16 cellular contexts compared by ENCODE assay signal in the genomic region with DNA sequence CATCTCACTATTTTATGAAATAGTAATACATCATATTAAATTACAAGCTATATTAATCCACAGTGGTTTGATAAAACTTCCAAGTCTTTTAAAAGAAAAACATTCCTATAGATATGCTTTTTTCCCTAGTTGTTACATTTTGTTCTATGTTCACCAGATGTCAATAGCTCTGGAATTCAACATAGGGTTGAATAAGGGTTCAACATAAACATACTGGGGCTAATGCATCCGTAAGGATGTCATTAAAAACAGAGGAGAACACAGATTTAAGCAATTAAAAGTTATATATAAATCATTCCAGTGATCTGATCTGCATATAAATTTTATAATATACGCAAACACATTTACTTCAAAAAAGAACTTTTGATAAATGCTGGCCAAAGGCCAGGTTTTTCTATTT. TPM values are rescaled to one million over a fixed set of nuclear protein-coding genes. Genes with fewer than 3 reads are reported as not detected.
DNase-seq lines count a peak whose midpoint lies in the region; ATAC-seq and TF ChIP-seq lines count a peak whose summit lies in the region.
"Had no signal": no experiment of that assay in that cellular context is flagged by ENCODE, and none has a peak within 500 bp of the region (broad histone marks: within the 10 kb centered on the region; RNA-seq: fewer than 3 reads in every experiment).

No MANE protein-coding gene starts in this region.

- H3K36me3 Mint-ChIP-seq in T-helper 17 cell (ENCODE audit: low read depth): no peaks in the 10 kb centered on the region
- no peaks in the 10 kb centered on the region for H3K36me3 Mint-ChIP-seq in nephron (ENCODE audit: low read depth)

- H3K4me3 Mint-ChIP-seq in T-helper 17 cell (no peak overlapping the region), nephron (no peak overlapping the region)
- H3K4me3 Mint-ChIP-seq: B cell; CD4-positive, alpha-beta memory T cell; GM23338 had no signal

- DNase-seq in T-helper 17 cell: no peak
- DNase-seq in fibroblast of gingiva (ENCODE audit: low read depth): peak; percentile 63
- DNase-seq in RPMI8226: no peak
- DNase-seq in COR-L47 (lab: John Stamatoyannopoulos, UW): no peak
- no peak for DNase-seq in activated effector memory CD4-positive, alpha-beta T cell treated with anti-CD3 and anti-CD28 coated beads, Interleukin-2, amount 50 U/mL, for 16 hours
- DNase-seq: ACHN; C1 segment of cervical spinal cord; CD4-positive, alpha-beta memory T cell; DMS153; DMS79 treated with DMSO at 0.1 percent for 48 hours; EL; H7 had no signal

- H3K4me1 Mint-ChIP-seq in T-helper 17 cell (peaks cover 4% of the 10 kb centered on the region), nephron (peaks cover 38% of the 10 kb centered on the region)
- H3K4me1 Mint-ChIP-seq: B cell had no signal

- TF ChIP-seq CTCF in nephron (IDR thresholded peaks at IDR 0.05; ENCODE audit: unreplicated experiment in 3 of 3): no peak

- H3K9me3 ChIP-seq in T-helper 17 cell (ENCODE audit: control insufficient read depth, low read length, poor library complexity, severe bottlenecking): no peaks in the 10 kb centered on the region

- H3K27ac Mint-ChIP-seq in T-helper 17 cell (peak overlapping the region; percentile 39), nephron (peak overlapping the region in 2 of 3 experiments; percentile 68 to 77)
- H3K27ac Mint-ChIP-seq: B cell; CD4-positive, alpha-beta memory T cell; GM23338 had no signal

- no peaks in the 10 kb centered on the region for H3K27me3 Mint-ChIP-seq in T-helper 17 cell
- H3K27me3 Mint-ChIP-seq in nephron (ENCODE audit: low read depth): no peaks in the 10 kb centered on the region
- H3K27me3 Mint-ChIP-seq: B cell; CD4-positive, alpha-beta memory T cell had no signal

- H3K9me3 Mint-ChIP-seq in nephron: peaks cover 9% of the 10 kb centered on the region

- ATAC-seq in T-helper 17 cell: no peak
- ATAC-seq in HG02588 (IDR thresholded peaks at IDR 0.05; ENCODE audit: unreplicated experiment): no peak
- ATAC-seq: GM23338 had no signal

RNA-seq across cellular contexts. Expression of a gene that starts 32.5 kb away (rescaled TPM):
- total RNA-seq in T-helper 17 cell: 1 to 10 TPM; 4.3 to 6.3 TPM
- total RNA-seq: GM23338, H7 had no signal
